In genomic region chrX:52974336-52974992, GRCh38 we compare ENCODE assay signal across 5 cellular contexts. TPM values are rescaled to one million over a fixed set of nuclear protein-coding genes. Genes with fewer than 3 reads are reported as not detected.
DNase-seq lines count a peak whose midpoint lies in the region; FAIRE-seq and TF ChIP-seq lines count a peak whose summit lies in the region.
"Not testable (repeated sequence)": the region's sequence is repeated elsewhere in the genome, so short reads cannot be mapped to it uniquely, and the experiment has no call there.

No MANE protein-coding gene starts in this region.

- H3K23ac ChIP-seq in trophoblast cell (ENCODE audit: low read length): not testable (repeated sequence)

- not testable (repeated sequence) for H3K36me3 Mint-ChIP-seq in activated naive CD8-positive, alpha-beta T cell

- H3K4me2 ChIP-seq in hepatocyte; trophoblast cell (ENCODE audit: low read length): not testable (repeated sequence)

- not testable (repeated sequence) for H3K9me3 ChIP-seq in hepatocyte (ENCODE audit: low read depth); trophoblast cell (ENCODE audit: insufficient read depth, low read depth, low read length)

- H3K79me1 ChIP-seq in trophoblast cell (ENCODE audit: low read length): not testable (repeated sequence)

- 68% methylated on average over 8 of the region's 8 CpGs for WGBS in hepatocyte (ENCODE audit: low lambda C conversion rate, missing lambda C conversion rate)
- no CpG with 5 or more reads among the region's 8 CpGs for WGBS in trophoblast cell (ENCODE audit: extremely low coverage, insufficient coverage, insufficient read length)

- H3K9me3 Mint-ChIP-seq in activated naive CD8-positive, alpha-beta T cell (ENCODE audit: low read depth): not testable (repeated sequence)

- not testable (repeated sequence) for TF ChIP-seq CTCF in bronchial epithelial cell (IDR thresholded peaks at IDR 0.05; ENCODE audit: insufficient read depth, low read length, severe bottlenecking); hepatocyte (IDR thresholded peaks at IDR 0.05; ENCODE audit: poor library complexity)

- FAIRE-seq in bronchial epithelial cell (lab: Jason Lieb, UNC): peak; percentile 90

- H3K9me2 ChIP-seq in hepatocyte (replicated peaks; ENCODE audit: insufficient read depth): not testable (repeated sequence)

- H3K27ac ChIP-seq in hepatocyte: peak overlapping the region; percentile 27
- H3K27ac ChIP-seq in trophoblast cell (ENCODE audit: low read depth, low read length): not testable (repeated sequence)

- not testable (repeated sequence) for H3K4ac ChIP-seq in trophoblast cell (ENCODE audit: low read depth, low read length)

- H3K79me2 ChIP-seq in hepatocyte; trophoblast cell (ENCODE audit: control insufficient read depth, insufficient read depth, low read length, poor library complexity): not testable (repeated sequence)

- not testable (repeated sequence) for H3K14ac ChIP-seq in trophoblast cell (ENCODE audit: low read length)

- H3K36me3 ChIP-seq in bronchial epithelial cell (ENCODE audit: control insufficient read depth, insufficient read depth, low read length); hepatocyte (replicated peaks; ENCODE audit: insufficient read depth, low read depth); trophoblast cell (ENCODE audit: control insufficient read depth in 1 of 2, insufficient read depth in 2 of 2, low read length in 2 of 2): not testable (repeated sequence)

- not testable (repeated sequence) for H3K27me3 ChIP-seq in bronchial epithelial cell (ENCODE audit: control insufficient read depth, insufficient read depth, low read length); hepatocyte; trophoblast cell (ENCODE audit: insufficient read depth, low read length)

- not testable (repeated sequence) for H2BK12ac ChIP-seq in trophoblast cell (ENCODE audit: low read length)

- DNase-seq in ELF-1 (ENCODE audit: low read depth, low spot score) (peak; percentile 51), trophoblast cell (peak in 1 of 2 donors; percentile 70)
- not testable (repeated sequence) for DNase-seq in bronchial epithelial cell (ENCODE audit: low read depth); hepatocyte (ENCODE audit: low spot score)

- not testable (repeated sequence) for H4K8ac ChIP-seq in trophoblast cell (ENCODE audit: low read depth, low read length)

- not testable (repeated sequence) for H2BK5ac ChIP-seq in trophoblast cell (ENCODE audit: low read depth, low read length, poor library complexity)

- H3K4me3 Mint-ChIP-seq in activated naive CD8-positive, alpha-beta T cell: not testable (repeated sequence)

- peak overlapping the region; percentile 37 for H4K91ac ChIP-seq in trophoblast cell (ENCODE audit: low read depth, low read length)

- not testable (repeated sequence) for H2AK5ac ChIP-seq in trophoblast cell (ENCODE audit: low read length)

- H3K18ac ChIP-seq in trophoblast cell (ENCODE audit: low read length): not testable (repeated sequence)

- not testable (repeated sequence) for H4K12ac ChIP-seq in trophoblast cell (ENCODE audit: low read depth, low read length)

- not testable (repeated sequence) for H2BK120ac ChIP-seq in trophoblast cell (ENCODE audit: insufficient read depth, low read length, poor library complexity)

- H3K9ac ChIP-seq in trophoblast cell (ENCODE audit: low read length): not testable (repeated sequence)

- H2AFZ ChIP-seq in hepatocyte; trophoblast cell (ENCODE audit: insufficient read depth, low read length, poor library complexity): not testable (repeated sequence)

- H4K20me1 ChIP-seq in hepatocyte (ENCODE audit: insufficient read depth, poor library complexity, severe bottlenecking): not testable (repeated sequence)

- H3K27ac Mint-ChIP-seq in activated naive CD8-positive, alpha-beta T cell: peak overlapping the region; percentile 35

- not testable (repeated sequence) for H3K4me1 Mint-ChIP-seq in activated naive CD8-positive, alpha-beta T cell (ENCODE audit: low read depth)

- H3K4me3 ChIP-seq in bronchial epithelial cell (ENCODE audit: low read depth, low read length); hepatocyte; trophoblast cell (ENCODE audit: low read depth, low read length): not testable (repeated sequence)

- H3K4me1 ChIP-seq in hepatocyte (ENCODE audit: insufficient read depth); trophoblast cell (ENCODE audit: control insufficient read depth in 1 of 2, insufficient read depth in 2 of 2, low read length in 2 of 2): not testable (repeated sequence)

- H3K27me3 Mint-ChIP-seq in activated naive CD8-positive, alpha-beta T cell: not testable (repeated sequence)

RNA-seq across cellular contexts. Expression of gene FAM156A, which starts 16.1 kb away (rescaled TPM):
- total RNA-seq in bronchial epithelial cell (6.6 and 8.8 TPM in 2 replicates), hepatocyte (10.8 and 16.9 TPM in 2 replicates)
- polyA plus RNA-seq in hepatocyte: 26.6 and 43.1 TPM in 2 replicates
- 15.4 and 19.0 TPM in 2 replicates for polyA plus RNA-seq in trophoblast cell (2013)
